Comparison of ENCODE assay signal across 1 cellular context in the genomic region with DNA sequence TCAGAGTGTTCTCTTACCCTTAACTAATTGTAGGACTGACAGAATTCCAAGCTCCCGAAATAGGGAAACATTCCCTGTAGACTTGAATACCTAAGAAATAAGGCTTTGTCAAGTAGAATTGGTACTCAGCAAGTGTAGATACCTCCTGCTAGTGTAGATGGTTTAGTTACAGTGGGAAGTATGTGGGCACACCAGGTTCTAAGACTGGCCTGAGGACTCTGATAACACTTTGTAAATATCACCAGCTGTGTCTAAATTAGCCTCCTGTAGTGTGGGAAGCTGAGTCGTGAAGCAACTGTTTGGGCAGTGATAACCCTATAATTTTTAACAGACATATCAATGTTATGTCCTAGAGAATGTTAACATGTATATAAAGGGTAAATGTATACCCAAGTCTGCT.
TF ChIP-seq lines count a peak whose summit lies in the region.

No MANE protein-coding gene starts in this region.

TF ChIP-seq in IMR-90, 13 proteins besides CTCF, POLR2A, EP300 and RAD21 (continued from another document):
- TF ChIP-seq ELK1 (IDR thresholded peaks at IDR 0.05; ENCODE audit: borderline replicate concordance, low read depth, low read length): no peak
